8 cellular contexts compared by ENCODE assay signal in genomic region chr18:51029694-51030536, GRCh38. TPM values are rescaled to one million over a fixed set of nuclear protein-coding genes. Genes with fewer than 3 reads are reported as not detected.
DNase-seq lines count a peak whose midpoint lies in the region; FAIRE-seq and TF ChIP-seq lines count a peak whose summit lies in the region.

Gene SMAD4, plus strand, starts transcription at chr18:51030213. Its CDS starts 16,834 bp downstream, at chr18:51047047.

- H3K4me3 ChIP-seq in neutrophil (ENCODE audit: low read depth in 1 of 2, low read length in 1 of 2), result peak within 1 kb of the TSS; percentile 76 to 78

- peak within 1 kb of the TSS; percentile 99 for H3K4me3 Mint-ChIP-seq in HFFc6
- peak within 1 kb of the TSS; percentile 95 for H3K4me3 Mint-ChIP-seq in activated naive CD4-positive, alpha-beta T cell treated with anti-CD3 and anti-CD28 coated beads, Interleukin-2, amount 10 ng/mL, durations not matched to agents 7 days and 5 days

- no peaks in the 10 kb centered on the region for H3K27me3 ChIP-seq in neutrophil

- peaks cover 9% of the 10 kb centered on the region for H3K36me3 Mint-ChIP-seq in HFFc6 (ENCODE audit: low read depth)
- H3K36me3 Mint-ChIP-seq in activated naive CD4-positive, alpha-beta T cell treated with anti-CD3 and anti-CD28 coated beads, Interleukin-2, amount 10 ng/mL, durations not matched to agents 7 days and 5 days, result peaks cover 42% of the 10 kb centered on the region

- peak within 1 kb of the TSS; percentile 99 for H3K27ac ChIP-seq in neutrophil

- peaks cover 4% of the 10 kb centered on the region for H3K36me3 ChIP-seq in neutrophil

- TF ChIP-seq CTCF in HFFc6 (IDR thresholded peaks at IDR 0.05) (no peak), neutrophil (IDR thresholded peaks at IDR 0.05) (peak; percentile 7), subcutaneous adipose tissue (IDR thresholded peaks at IDR 0.05; ENCODE audit: low read depth) (no peak)

- H3K27me3 Mint-ChIP-seq in HFFc6 (ENCODE audit: insufficient read depth), result no peaks in the 10 kb centered on the region; the same call in 1 of the 2 replicates
- no peaks in the 10 kb centered on the region for H3K27me3 Mint-ChIP-seq in activated naive CD4-positive, alpha-beta T cell treated with anti-CD3 and anti-CD28 coated beads, Interleukin-2, amount 10 ng/mL, durations not matched to agents 7 days and 5 days

- peak within 1 kb of the TSS; percentile 100 for H3K27ac Mint-ChIP-seq in HFFc6
- peak within 1 kb of the TSS; percentile 97 for H3K27ac Mint-ChIP-seq in activated naive CD4-positive, alpha-beta T cell treated with anti-CD3 and anti-CD28 coated beads, Interleukin-2, amount 10 ng/mL, durations not matched to agents 7 days and 5 days

- H3K4me1 ChIP-seq in neutrophil (ENCODE audit: control insufficient read depth in 1 of 2, insufficient read depth in 1 of 2, low read depth in 1 of 2, low read length in 1 of 2), result peaks cover 28 to 31% of the 10 kb centered on the region in 2 experiments

- peaks cover 44% of the 10 kb centered on the region for H3K4me1 Mint-ChIP-seq in HFFc6 (ENCODE audit: low read depth)
- peaks cover 60% of the 10 kb centered on the region for H3K4me1 Mint-ChIP-seq in activated naive CD4-positive, alpha-beta T cell treated with anti-CD3 and anti-CD28 coated beads, Interleukin-2, amount 10 ng/mL, durations not matched to agents 7 days and 5 days

- CTCF ChIA-PET in activated naive CD4-positive, alpha-beta T cell treated with anti-CD3 and anti-CD28 coated beads, Interleukin-2, amount 10 ng/mL, durations not matched to agents 7 days and 5 days (lab: Charles Lee), result interaction anchor here (1.0 to 3.1 kb wide), 2 partner anchors 22 to 80 kb away, joined by 6 to 9 read pairs; no protein-coding TSS in a partner anchor

- DNase-seq in GM04503 (ENCODE audit: low read depth) (peak; percentile 72), HFFc6 (peak; percentile 94), NAMALWA (ENCODE audit: low spot score) (peak; percentile 99), SK-N-DZ (ENCODE audit: low spot score) (peak; percentile 94), frontal cortex (ENCODE audit: low spot score in 2 of 2) (peak; percentile 91 to 93)
- DNase-seq in activated naive CD4-positive, alpha-beta T cell treated with anti-CD3 and anti-CD28 coated beads, Interleukin-2, amount 10 ng/mL, durations not matched to agents 7 days and 5 days, result peak; percentile 98

- H3K9me3 ChIP-seq in neutrophil, result no peaks in the 10 kb centered on the region

- H3K9me3 Mint-ChIP-seq in HFFc6, result no peaks in the 10 kb centered on the region
- no peaks in the 10 kb centered on the region for H3K9me3 Mint-ChIP-seq in activated naive CD4-positive, alpha-beta T cell treated with anti-CD3 and anti-CD28 coated beads, Interleukin-2, amount 10 ng/mL, durations not matched to agents 7 days and 5 days

- FAIRE-seq in frontal cortex (lab: Jason Lieb, UNC), result no peak

RNA-seq across cellular contexts. Expression of gene SMAD4, which starts in this region (rescaled TPM):
- total RNA-seq in HFFc6 (2021; fragmentation: NEBNext Ultra II Directional; extraction: Animal tissue kit (Norgen Biotek cat#: 25700)), result 10 to 100 TPM; 77.2 to 97.9 (median 84.0) TPM
- polyA plus RNA-seq in SK-N-DZ (2014; cell fraction: cytosol; rRNA removed), result 62.0 and 73.1 TPM in 2 replicates
- polyA plus RNA-seq in SK-N-DZ (2014; cell fraction: nucleus; rRNA removed), result 39.8 and 45.6 TPM in 2 replicates
- 63.2 TPM for total RNA-seq in frontal cortex
- total RNA-seq in subcutaneous adipose tissue, result 10 to 100 TPM; 73.1 to 89.3 (median 86.6) TPM

Comparison
In these comparisons a context has a peak if more than half of its experiments do, and no peak if none do; other contexts are left out.
1. Peak in every context shown above with its lines: DNase-seq, H3K4me3 ChIP-seq and H3K27ac ChIP-seq.